23 cellular contexts compared by ENCODE assay signal in genomic region chr9:74275872-74276508, GRCh38.
"Had no signal": no experiment of that assay in that cellular context is flagged by ENCODE, and none has a peak within 500 bp of the region (broad histone marks: within the 10 kb centered on the region; RNA-seq: fewer than 3 reads in every experiment).

No MANE protein-coding gene starts in this region.

- H3K9me3 Mint-ChIP-seq: activated B cell treated with CpG ODN at 0.5 μM for 24 hours, type B pancreatic cell had no signal

- H3K9me3 ChIP-seq: breast epithelium, esophagus muscularis mucosa, heart left ventricle, mucosa of descending colon, ovary, prostate gland had no signal

- H3K27me3 ChIP-seq: breast epithelium, esophagus muscularis mucosa, foreskin keratinocyte, heart left ventricle, ovary, sigmoid colon had no signal

- H3K4me1 ChIP-seq: breast epithelium, esophagus muscularis mucosa, foreskin keratinocyte, heart left ventricle, prostate gland, sigmoid colon had no signal

- ATAC-seq: activated naive CD8-positive, alpha-beta T cell treated with anti-CD3 and anti-CD28 coated beads, Interleukin-2, amount 50 U/mL, for 24 hours; foreskin keratinocyte; heart left ventricle; mucosa of descending colon had no signal

- DNase-seq: activated B cell treated with CpG ODN at 0.5 μM for 24 hours; activated CD4-positive, alpha-beta T cell treated with anti-CD3 and anti-CD28 coated beads, Interleukin-2, amount 50 U/mL, for 1 hour; activated naive CD8-positive, alpha-beta T cell treated with anti-CD3 and anti-CD28 coated beads, Interleukin-2, amount 50 U/mL, for 24 hours; amygdala; central memory CD4-positive, alpha-beta T cell; foreskin keratinocyte; hypothalamus; immature natural killer cell; mucosa of descending colon; nephron progenitor cell; ovary; retina; sigmoid colon; small intestine; stimulated activated naive CD4-positive, alpha-beta T cell treated with Interleukin-2 at 50 U/mL for 16 hours; T-helper 2 cell had no signal

- H3K4me1 Mint-ChIP-seq: activated naive CD4-positive, alpha-beta T cell treated with anti-CD3 and anti-CD28 coated beads, Interleukin-2, amount 50 U/mL, for 24 hours; activated naive CD8-positive, alpha-beta T cell treated with anti-CD3 and anti-CD28 coated beads, Interleukin-2, amount 50 U/mL, for 24 hours; nephron progenitor cell had no signal

- H3K4me3 Mint-ChIP-seq: activated B cell treated with CpG ODN at 0.5 μM for 24 hours; activated naive CD4-positive, alpha-beta T cell treated with anti-CD3 and anti-CD28 coated beads, Interleukin-2, amount 50 U/mL, for 24 hours; activated naive CD8-positive, alpha-beta T cell treated with anti-CD3 and anti-CD28 coated beads, Interleukin-2, amount 50 U/mL, for 24 hours; dendritic cell treated with granulocyte-macrophage colony-stimulating factor and Interleukin-4, amounts not matched to agents 40 ng/mL and 50 ng/mL, for 4 days; immature natural killer cell; nephron progenitor cell; type B pancreatic cell had no signal

- H3K36me3 Mint-ChIP-seq: activated naive CD4-positive, alpha-beta T cell treated with anti-CD3 and anti-CD28 coated beads, Interleukin-2, amount 50 U/mL, for 24 hours; immature natural killer cell; type B pancreatic cell had no signal

- H3K27me3 Mint-ChIP-seq: activated B cell treated with CpG ODN at 0.5 μM for 24 hours; activated naive CD4-positive, alpha-beta T cell treated with anti-CD3 and anti-CD28 coated beads, Interleukin-2, amount 50 U/mL, for 24 hours; activated naive CD8-positive, alpha-beta T cell treated with anti-CD3 and anti-CD28 coated beads, Interleukin-2, amount 50 U/mL, for 24 hours; dendritic cell treated with granulocyte-macrophage colony-stimulating factor and Interleukin-4, amounts not matched to agents 40 ng/mL and 50 ng/mL, for 4 days had no signal

- H3K36me3 ChIP-seq: breast epithelium, esophagus muscularis mucosa, heart left ventricle, ovary, prostate gland, sigmoid colon had no signal

- H3K4me3 ChIP-seq: breast epithelium, esophagus muscularis mucosa, heart left ventricle, mucosa of descending colon, ovary, prostate gland, sigmoid colon had no signal

- H3K27ac Mint-ChIP-seq: activated B cell treated with CpG ODN at 0.5 μM for 24 hours; activated naive CD4-positive, alpha-beta T cell treated with anti-CD3 and anti-CD28 coated beads, Interleukin-2, amount 50 U/mL, for 24 hours; activated naive CD8-positive, alpha-beta T cell treated with anti-CD3 and anti-CD28 coated beads, Interleukin-2, amount 50 U/mL, for 24 hours; dendritic cell treated with granulocyte-macrophage colony-stimulating factor and Interleukin-4, amounts not matched to agents 40 ng/mL and 50 ng/mL, for 4 days; nephron progenitor cell; type B pancreatic cell had no signal

- H3K27ac ChIP-seq: breast epithelium, esophagus muscularis mucosa, foreskin keratinocyte, heart left ventricle, ovary, prostate gland, sigmoid colon had no signal
